Comparison of ENCODE assay signal across 8 cellular contexts in genomic region chr20:1839576-1840320, GRCh38. TPM values are rescaled to one million over a fixed set of nuclear protein-coding genes. Genes with fewer than 3 reads are reported as not detected.
DNase-seq lines count a peak whose midpoint lies in the region; ATAC-seq and TF ChIP-seq lines count a peak whose summit lies in the region.
"Not testable (repeated sequence)": the region's sequence is repeated elsewhere in the genome, so short reads cannot be mapped to it uniquely, and the experiment has no call there.

No MANE protein-coding gene starts in this region.

- TF ChIP-seq POLR2A in IMR-90 (IDR thresholded peaks at IDR 0.05; ENCODE audit: low read depth, low read length); spleen (IDR thresholded peaks at IDR 0.05): not testable (repeated sequence)

- not testable (repeated sequence) for H3K36me3 Mint-ChIP-seq in neural progenitor cell

- peak overlapping the region in 6 of 11 experiments; percentile 31 to 79 (median 75); a peak in 12 of 22 replicates for H3K9ac ChIP-seq in BLaER1 treated with 17β-estradiol and CSF1 and Interleukin-3, amounts not matched to agents 10 nM and 100 nM
- H3K9ac ChIP-seq in IMR-90 (ENCODE audit: low read depth, low read length); PC-3 (ENCODE audit: low read length); neural progenitor cell: not testable (repeated sequence)

- H3K56ac ChIP-seq in IMR-90 (ENCODE audit: extremely low read depth, insufficient read depth, low read length): not testable (repeated sequence)

- peak overlapping the region in 9 of 11 experiments; percentile 29 to 96 (median 84); a peak in 16 of 22 replicates for H3K27ac ChIP-seq in BLaER1 treated with 17β-estradiol and CSF1 and Interleukin-3, amounts not matched to agents 10 nM and 100 nM
- H3K27ac ChIP-seq in IMR-90 (ENCODE audit: insufficient read depth, low read length); PC-3 (ENCODE audit: low read length); neural progenitor cell: not testable (repeated sequence)
- H3K27ac ChIP-seq in caudate nucleus (ENCODE audit: low read depth, low read length): peak overlapping the region; percentile 69
- H3K27ac ChIP-seq in epithelial cell of prostate: peak overlapping the region; percentile 83
- H3K27ac ChIP-seq in lower lobe of right lung: peak overlapping the region; percentile 75
- peak overlapping the region in 7 of 8 donors; percentile 61 to 95 (median 85) for H3K27ac ChIP-seq in spleen

- POLR2A ChIA-PET in IMR-90 (lab: Charles Lee; ENCODE audit: unreplicated experiment); PC-3 (lab: Charles Lee; ENCODE audit: unreplicated experiment): not testable (repeated sequence)

- not testable (repeated sequence) for H4K20me1 ChIP-seq in BLaER1 treated with 17β-estradiol and CSF1 and Interleukin-3, amounts not matched to agents 10 nM and 100 nM; IMR-90 (ENCODE audit: insufficient read depth, low read length); PC-3 (ENCODE audit: low read length); neural progenitor cell (ENCODE audit: low read depth)

- not testable (repeated sequence) for H4K5ac ChIP-seq in IMR-90 (ENCODE audit: low read depth, low read length)

- BruUV-seq in IMR-90 (replicated peaks; lab: Mats Ljungman, UMichigan); PC-3 (replicated peaks; lab: Mats Ljungman, UMichigan): not testable (repeated sequence)

- H2AK9ac ChIP-seq in IMR-90 (replicated peaks; ENCODE audit: low read depth, low read length, poor library complexity): not testable (repeated sequence)

- not testable (repeated sequence) for H3K36me3 ChIP-seq in BLaER1 treated with 17β-estradiol and CSF1 and Interleukin-3, amounts not matched to agents 10 nM and 100 nM; IMR-90 (ENCODE audit: control insufficient read depth, insufficient read depth, low read length); PC-3 (ENCODE audit: low read depth, low read length); lower lobe of right lung; neural progenitor cell; spleen

- H2BK120ac ChIP-seq in IMR-90 (ENCODE audit: low read depth, low read length): peak overlapping the region; percentile 81; the same call in 1 of the 2 replicates

- not testable (repeated sequence) for H3K14ac ChIP-seq in IMR-90 (replicated peaks; ENCODE audit: low read depth, low read length)

- not testable (repeated sequence) for H3K4ac ChIP-seq in IMR-90 (ENCODE audit: low read depth, low read length)

- H3K4me1 ChIP-seq in BLaER1 treated with 17β-estradiol and CSF1 and Interleukin-3, amounts not matched to agents 10 nM and 100 nM: peaks cover 10 to 78% (median 62%) of the 10 kb centered on the region in 10 experiments
- H3K4me1 ChIP-seq in IMR-90 (ENCODE audit: control insufficient read depth, insufficient read depth, low read length): peaks cover 16% of the 10 kb centered on the region
- not testable (repeated sequence) for H3K4me1 ChIP-seq in PC-3 (ENCODE audit: insufficient read depth, low read length)
- H3K4me1 ChIP-seq in lower lobe of right lung: peaks cover 16% of the 10 kb centered on the region
- H3K4me1 ChIP-seq in neural progenitor cell: peaks cover 13% of the 10 kb centered on the region
- H3K4me1 ChIP-seq in spleen: peaks cover 0 to 45% (median 15%) of the 10 kb centered on the region in 6 donors

- not testable (repeated sequence) for ATAC-seq in IMR-90 (ENCODE audit: low read depth); PC-3; lower lobe of right lung

- H3K4me3 Mint-ChIP-seq in neural progenitor cell: not testable (repeated sequence)

- not testable (repeated sequence) for DNase-seq in IMR-90; caudate nucleus (lab: John Stamatoyannopoulos, UW); epithelial cell of prostate (ENCODE audit: low read depth, low spot score); lower lobe of right lung; neural progenitor cell (ENCODE audit: low spot score); spleen
- peak; percentile 55 for DNase-seq in PC-3

- H3K9me3 ChIP-seq in BLaER1 treated with 17β-estradiol and CSF1 and Interleukin-3, amounts not matched to agents 10 nM and 100 nM (replicated peaks in 1 of 11): peaks cover 0 to 18% (median 0%) of the 10 kb centered on the region in 11 experiments; a peak in 6 of 22 replicates
- not testable (repeated sequence) for H3K9me3 ChIP-seq in IMR-90 (ENCODE audit: control insufficient read depth, insufficient read depth, low read length); lower lobe of right lung; neural progenitor cell (ENCODE audit: low read depth); spleen
- peaks cover 10% of the 10 kb centered on the region for H3K9me3 ChIP-seq in PC-3 (ENCODE audit: low read length)

- H3K79me2 ChIP-seq in PC-3 (ENCODE audit: low read length); neural progenitor cell (ENCODE audit: low read depth): not testable (repeated sequence)

- H3K9me1 ChIP-seq in IMR-90 (ENCODE audit: insufficient read depth, low read length): not testable (repeated sequence)

- not testable (repeated sequence) for H2BK5ac ChIP-seq in IMR-90 (ENCODE audit: low read depth, low read length, poor library complexity, severe bottlenecking)

- peaks cover 15% of the 10 kb centered on the region for H3K27me3 Mint-ChIP-seq in neural progenitor cell (ENCODE audit: insufficient read depth, low read depth)

- H4K91ac ChIP-seq in IMR-90 (ENCODE audit: insufficient read depth, low read depth, low read length): peak overlapping the region; percentile 46; the same call in 1 of the 2 replicates

- 87% methylated on average over 5 of the region's 19 CpGs; no CpG with 5 or more reads in 1 of the 2 experiments for WGBS in IMR-90 (ENCODE audit: extremely low coverage in 2 of 2, insufficient read length in 1 of 2), 2 experiments
- WGBS in spleen, 5 donors: 51 to 78% (median 60%) methylated on average over 14 to 19 of the region's 19 CpGs

- peak overlapping the region in 7 of 11 experiments; percentile 68 to 95 (median 88); a peak in 13 of 22 replicates for H3K4me2 ChIP-seq in BLaER1 treated with 17β-estradiol and CSF1 and Interleukin-3, amounts not matched to agents 10 nM and 100 nM
- not testable (repeated sequence) for H3K4me2 ChIP-seq in IMR-90 (ENCODE audit: low read depth, low read length); PC-3 (ENCODE audit: low read length); neural progenitor cell

- H2AK5ac ChIP-seq in IMR-90 (ENCODE audit: low read depth, low read length): peak overlapping the region; percentile 10

- not testable (repeated sequence) for H2BK20ac ChIP-seq in IMR-90 (ENCODE audit: low read depth, low read length)

- CTCF ChIA-PET in IMR-90 (lab: Yijun Ruan, JAX): interaction anchor here (1.4 kb wide), 1 partner anchor 13 kb away, joined by 3 read pairs; no protein-coding TSS in a partner anchor
- CTCF ChIA-PET in PC-3 (lab: Charles Lee): interaction anchor here (0.7 kb wide), 1 partner anchor 95 kb away, joined by 3 read pairs; no protein-coding TSS in a partner anchor

- dilution Hi-C loops in IMR-90 (cut with HindIII; ENCODE audit: low sequenced_read_pairs, unreplicated experiment): not testable (repeated sequence)

- H3K23ac ChIP-seq in IMR-90 (ENCODE audit: low read depth, low read length): 0 out of 2 replicates have a peak overlapping the region, but pooled peaks have one; percentile 13

- H3K4me3 ChIP-seq in BLaER1 treated with 17β-estradiol and CSF1 and Interleukin-3, amounts not matched to agents 10 nM and 100 nM: peak overlapping the region in 4 of 10 experiments; percentile 8 to 32 (median 14); a peak in 3 of 20 replicates
- not testable (repeated sequence) for H3K4me3 ChIP-seq in IMR-90 (ENCODE audit: insufficient read depth, low read depth, low read length); PC-3 (ENCODE audit: low read length); lower lobe of right lung; neural progenitor cell
- peak overlapping the region in 1 of 8 donors; percentile 35 for H3K4me3 ChIP-seq in spleen

- not testable (repeated sequence) for TF ChIP-seq RAD21 in IMR-90 (IDR thresholded peaks at IDR 0.05; ENCODE audit: low read length)

- peak overlapping the region; percentile 55; the same call in 1 of the 3 replicates for H2BK15ac ChIP-seq in IMR-90 (ENCODE audit: low read depth, low read length)

- not testable (repeated sequence) for H3K9me3 Mint-ChIP-seq in neural progenitor cell

- 0 out of 4 replicates have a peak overlapping the region, but pooled peaks of 1 of the 2 experiments have one; percentile 13 for H4K8ac ChIP-seq in IMR-90 (ENCODE audit: low read depth in 2 of 2, low read length in 2 of 2)

- peaks cover 0 to 10% (median 0%) of the 10 kb centered on the region in 11 experiments; a peak in 3 of 22 replicates for H3K27me3 ChIP-seq in BLaER1 treated with 17β-estradiol and CSF1 and Interleukin-3, amounts not matched to agents 10 nM and 100 nM
- not testable (repeated sequence) for H3K27me3 ChIP-seq in IMR-90 (ENCODE audit: control insufficient read depth, insufficient read depth, low read length); PC-3 (ENCODE audit: low read length); neural progenitor cell
- H3K27me3 ChIP-seq in lower lobe of right lung (ENCODE audit: low read depth) (peaks cover 28% of the 10 kb centered on the region), spleen (replicated peaks in 1 of 7) (peaks cover 0 to 42% (median 0%) of the 10 kb centered on the region in 7 donors)

- H2AFZ ChIP-seq in IMR-90 (replicated peaks; ENCODE audit: low read length, poor library complexity); PC-3 (ENCODE audit: low read length); neural progenitor cell (replicated peaks): not testable (repeated sequence)

- not testable (repeated sequence) for H3K9me2 ChIP-seq in PC-3 (replicated peaks; ENCODE audit: low read length)

- intact Hi-C loops in IMR-90 (cut with micrococcal nuclease); PC-3 (cut with micrococcal nuclease); lower lobe of right lung (cut with DNase I); spleen (cut with DNase I; ENCODE audit: low total_unique reads): not testable (repeated sequence)

- H3F3A ChIP-seq in PC-3 (ENCODE audit: low read length, unreplicated experiment): not testable (repeated sequence)
- H3F3A ChIP-seq in neural progenitor cell (ENCODE audit: low read depth): peaks cover 15% of the 10 kb centered on the region

- TF ChIP-seq CTCF in IMR-90 (conservative IDR thresholded peaks at IDR 0.05; ENCODE audit: low read depth, low read length); PC-3 (conservative IDR thresholded peaks at IDR 0.05; ENCODE audit: low read depth, low read length); lower lobe of right lung (IDR thresholded peaks at IDR 0.05); neural progenitor cell (IDR thresholded peaks at IDR 0.05); spleen (IDR thresholded peaks at IDR 0.05 in 8 of 11, conservative IDR thresholded peaks at IDR 0.05 in 3 of 11): not testable (repeated sequence)

- peaks cover 40% of the 10 kb centered on the region for H3K4me1 Mint-ChIP-seq in neural progenitor cell

- not testable (repeated sequence) for H3K79me1 ChIP-seq in IMR-90 (ENCODE audit: low read depth in 1 of 2, low read length in 2 of 2)

- not testable (repeated sequence) for H3K18ac ChIP-seq in IMR-90 (ENCODE audit: low read depth, low read length)

- H3K27ac Mint-ChIP-seq in neural progenitor cell: peak overlapping the region; percentile 95

- in situ Hi-C loops in IMR-90 (cut with MboI; ENCODE audit: low sequenced_read_pairs): loop anchor here (25.0 kb wide), 1 partner anchor 502 kb away; the partner anchor contains the start of gene SDCBP2

RNA-seq across cellular contexts. Expression of gene SIRPA, which starts 55.5 kb away (rescaled TPM):
- total RNA-seq in IMR-90 (2012; rRNA removed) (9.7 and 9.9 TPM in 2 replicates), PC-3 (2014; rRNA removed) (12.8 and 17.3 TPM in 2 replicates), lower lobe of right lung (130 TPM), neural progenitor cell (ENCODE audit: low replicate concordance) (5.1 and 7.8 TPM in 2 replicates), spleen (100 to 1,000 TPM in 1 of 7 donors, 10 to 100 TPM in 6; 28.9 to 104 (median 48.0) TPM)
- polyA plus RNA-seq in IMR-90 (2012; rRNA removed) (37.2 and 40.2 TPM in 2 replicates), spleen (10 to 100 TPM in 2 of 3 donors, 1 to 10 TPM in 1; 9.8 to 15.9 (median 10.7) TPM)
- polyA plus RNA-seq in IMR-90 (2012; cell fraction: cytosol; rRNA removed): 25.7 and 34.3 TPM in 2 replicates
- polyA plus RNA-seq in IMR-90 (2012; cell fraction: nucleus; rRNA removed; ENCODE audit: low replicate concordance): 30.5 and 36.1 TPM in 2 replicates
